In the genomic region with DNA sequence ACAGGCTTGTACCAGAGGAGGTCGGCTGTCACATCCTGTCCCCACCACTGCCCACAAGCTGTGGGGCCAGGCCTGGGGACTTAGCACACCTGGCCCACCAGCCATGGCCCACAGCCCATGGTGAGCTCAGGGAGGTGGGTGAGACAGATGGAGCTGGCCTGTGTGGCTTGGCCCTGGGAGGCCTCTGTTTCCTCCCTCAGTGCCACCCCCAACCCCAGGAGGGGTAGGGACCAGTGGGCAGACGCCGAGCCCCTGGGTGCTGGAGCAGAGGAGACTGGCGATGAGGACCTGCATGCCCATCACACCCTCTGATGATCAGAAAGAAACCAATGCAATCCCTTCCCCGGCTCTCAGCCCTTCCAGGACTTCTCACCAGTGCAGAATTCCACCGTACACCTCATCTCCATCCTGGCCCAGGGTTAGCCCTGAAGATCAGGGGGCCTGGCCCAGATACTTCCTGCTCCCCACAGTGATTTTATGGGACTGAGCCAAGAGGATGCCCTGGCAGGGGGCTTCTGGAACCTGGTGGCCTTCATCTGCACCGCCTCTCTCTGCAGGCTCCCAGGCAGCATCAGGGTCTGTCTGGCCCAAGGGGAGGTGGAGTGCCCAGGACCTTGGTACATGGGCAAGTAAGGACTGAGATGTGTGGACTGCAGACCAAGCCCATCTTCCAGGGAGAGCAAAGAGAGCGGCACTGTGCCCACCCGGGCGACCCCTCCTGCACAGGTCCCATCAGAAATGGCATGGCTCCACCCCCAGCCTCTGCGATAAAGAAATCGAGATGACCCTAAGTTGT, we compare ENCODE assay signal across 21 cellular contexts. TPM values are rescaled to one million over a fixed set of nuclear protein-coding genes. Genes with fewer than 3 reads are reported as not detected.
DNase-seq lines count a peak whose midpoint lies in the region; ATAC-seq and TF ChIP-seq lines count a peak whose summit lies in the region.
"Had no signal": no experiment of that assay in that cellular context is flagged by ENCODE, and none has a peak within 500 bp of the region (broad histone marks: within the 10 kb centered on the region; RNA-seq: fewer than 3 reads in every experiment).

No MANE protein-coding gene starts in this region.

- no peak overlapping the region for H3K4me3 Mint-ChIP-seq in mesothelial cell of epicardium
- H3K4me3 Mint-ChIP-seq: CD8-positive, alpha-beta T cell had no signal

- WGBS in sigmoid colon, 2 donors: 83 to 85% methylated on average over 12 of the region's 12 CpGs

- no peak for TF ChIP-seq CTCF in lower lobe of right lung (IDR thresholded peaks at IDR 0.05)
- no peak for TF ChIP-seq CTCF in sigmoid colon (IDR thresholded peaks at IDR 0.05)
- TF ChIP-seq CTCF in mesothelial cell of epicardium (IDR thresholded peaks at IDR 0.05; ENCODE audit: unreplicated experiment): no peak

- H3K9me3 ChIP-seq in lower lobe of right lung (no peaks in the 10 kb centered on the region), sigmoid colon (peaks cover 0 to 3% (median 1%) of the 10 kb centered on the region in 4 donors)
- H3K9me3 ChIP-seq: gastrocnemius medialis had no signal

- peak; percentile 30 for DNase-seq in H7
- peak; percentile 34 for DNase-seq in lower lobe of right lung
- peak; percentile 65 for DNase-seq in sigmoid colon
- DNase-seq in stimulated activated CD4-positive, alpha-beta T cell treated with anti-CD3 and anti-CD28 coated beads, Interleukin-1b, Interleukin-23, amount 100 ng/mL, for 48 hours: no peak
- DNase-seq in GM03348 (ENCODE audit: low spot score): no peak
- DNase-seq in mesothelial cell of epicardium (ENCODE audit: low spot score in 2 of 2, unreplicated experiment in 2 of 2): no peak
- DNase-seq in HEK293T (ENCODE audit: extremely low spot score): no peak
- DNase-seq: activated CD4-positive, CD25-positive, alpha-beta regulatory T cell treated with anti-CD3 and anti-CD28 coated beads, Interleukin-2, amount 50 U/mL, for 72 hours; DMS79; KBM-7; NCI-H2029; NCI-H446; small intestine; stimulated activated CD4-positive, alpha-beta T cell treated with anti-CD3 and anti-CD28 coated beads, Interleukin-4, amount 100 ng/mL, for 4 hours; substantia nigra had no signal

- no peak overlapping the region for H3K27ac Mint-ChIP-seq in mesothelial cell of epicardium
- H3K27ac Mint-ChIP-seq: CD8-positive, alpha-beta T cell had no signal

- H3K36me3 ChIP-seq in H7 (replicated peaks; ENCODE audit: control insufficient read depth, insufficient read depth, low read length) (no peaks in the 10 kb centered on the region), lower lobe of right lung (no peaks in the 10 kb centered on the region), sigmoid colon (no peaks in the 10 kb centered on the region)
- H3K36me3 ChIP-seq: gastrocnemius medialis had no signal

- CTCF ChIA-PET in HEK293T (lab: Yijun Ruan, JAX): interaction anchor here (0.8 to 1.2 kb wide), 2 partner anchors 10 to 18 kb away, joined by 3 to 4 read pairs; no protein-coding TSS in a partner anchor

- H3K4me1 ChIP-seq in lower lobe of right lung (peaks cover 30% of the 10 kb centered on the region), sigmoid colon (peaks cover 0 to 18% (median 6%) of the 10 kb centered on the region in 4 donors)
- H3K4me1 ChIP-seq: parathyroid adenoma had no signal

- peaks cover 21% of the 10 kb centered on the region for H3K27me3 Mint-ChIP-seq in mesothelial cell of epicardium (ENCODE audit: low read depth)

- peaks cover 27% of the 10 kb centered on the region for H3K4me1 Mint-ChIP-seq in mesothelial cell of epicardium

- POLR2A ChIA-PET in HEK293T (lab: Yijun Ruan, JAX): no interaction called here

- H3K36me3 Mint-ChIP-seq in mesothelial cell of epicardium: peaks cover 7% of the 10 kb centered on the region
- H3K36me3 Mint-ChIP-seq: CD8-positive, alpha-beta T cell had no signal

- H3K27ac ChIP-seq in lower lobe of right lung (peak overlapping the region; percentile 13), sigmoid colon (peak overlapping the region; percentile 30 to 39 (median 38))
- H3K27ac ChIP-seq: dorsolateral prefrontal cortex, gastrocnemius medialis, parathyroid adenoma had no signal

- TF ChIP-seq EP300 in sigmoid colon (IDR thresholded peaks at IDR 0.05): no peak

- H3K9me3 Mint-ChIP-seq in mesothelial cell of epicardium: peaks cover 16% of the 10 kb centered on the region
- H3K9me3 Mint-ChIP-seq: CD8-positive, alpha-beta T cell had no signal

- H3K4me3 ChIP-seq in H7 (ENCODE audit: insufficient read depth, low read depth, low read length): no peak overlapping the region
- H3K4me3 ChIP-seq in lower lobe of right lung: no peak overlapping the region
- no peak overlapping the region for H3K4me3 ChIP-seq in sigmoid colon
- H3K4me3 ChIP-seq: dorsolateral prefrontal cortex, gastrocnemius medialis had no signal

- no peak for TF ChIP-seq POLR2A in sigmoid colon (IDR thresholded peaks at IDR 0.05)

- intact Hi-C loops in lower lobe of right lung (cut with DNase I) (no loop called here), sigmoid colon (cut with DNase I) (no loop called here)

- peak; percentile 12 for ATAC-seq in esophagus mucosa
- no peak for ATAC-seq in lower lobe of right lung
- ATAC-seq: CD8-positive, alpha-beta T cell had no signal

- H3K27me3 ChIP-seq in H7 (ENCODE audit: control insufficient read depth, insufficient read depth, low read length) (no peaks in the 10 kb centered on the region), lower lobe of right lung (ENCODE audit: low read depth) (peaks cover 5% of the 10 kb centered on the region), sigmoid colon (no peaks in the 10 kb centered on the region)

TF ChIP-seq in HEK293T, 16 proteins besides CTCF, POLR2A, EP300 and RAD21:
- TF ChIP-seq BHLHE40 (IDR thresholded peaks at IDR 0.05; ENCODE audit: borderline replicate concordance) (no peak), FOXA1 (IDR thresholded peaks at IDR 0.05) (no peak), SP1 (IDR thresholded peaks at IDR 0.05) (no peak), L3MBTL2 (conservative IDR thresholded peaks at IDR 0.05) (no peak), HDGF (IDR thresholded peaks at IDR 0.05; ENCODE audit: borderline replicate concordance) (no peak), ARNT (IDR thresholded peaks at IDR 0.05) (no peak), LEF1 (IDR thresholded peaks at IDR 0.05; ENCODE audit: borderline replicate concordance) (no peak), SUZ12 (IDR thresholded peaks at IDR 0.05) (no peak), FOXK2 (IDR thresholded peaks at IDR 0.05) (no peak), TARDBP (IDR thresholded peaks at IDR 0.05) (no peak)
- TF ChIP-seq, protein P1, sequence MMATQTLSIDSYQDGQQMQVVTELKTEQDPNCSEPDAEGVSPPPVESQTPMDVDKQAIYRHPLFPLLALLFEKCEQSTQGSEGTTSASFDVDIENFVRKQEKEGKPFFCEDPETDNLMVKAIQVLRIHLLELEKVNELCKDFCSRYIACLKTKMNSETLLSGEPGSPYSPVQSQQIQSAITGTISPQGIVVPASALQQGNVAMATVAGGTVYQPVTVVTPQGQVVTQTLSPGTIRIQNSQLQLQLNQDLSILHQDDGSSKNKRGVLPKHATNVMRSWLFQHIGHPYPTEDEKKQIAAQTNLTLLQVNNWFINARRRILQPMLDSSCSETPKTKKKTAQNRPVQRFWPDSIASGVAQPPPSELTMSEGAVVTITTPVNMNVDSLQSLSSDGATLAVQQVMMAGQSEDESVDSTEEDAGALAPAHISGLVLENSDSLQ (IDR thresholded peaks at IDR 0.05): no peak

RNA-seq across cellular contexts. Expression of gene NKD2, which starts 16.9 kb away (rescaled TPM):
- 4.9 and 5.7 TPM in 2 replicates for total RNA-seq in H7 (2014; rRNA removed; shearing (Covaris generic))
- total RNA-seq in esophagus mucosa: 1.1 TPM
- 24.1 TPM for total RNA-seq in lower lobe of right lung
- 1 to 10 TPM in 3 of 4 donors, under 1 TPM in 1; 0.71 to 4.4 (median 2.0) TPM for total RNA-seq in sigmoid colon
- 1 to 10 TPM in 2 of 3 donors, under 1 TPM in 1; 0.60 to 4.0 (median 1.8) TPM for polyA plus RNA-seq in sigmoid colon
- total RNA-seq in mesothelial cell of epicardium: 52.8 to 65.1 TPM (median 63.4 TPM) in 3 replicates
- total RNA-seq: epithelial cell of proximal tubule, gastrocnemius medialis had no signal

Comparison
In these comparisons a context has a peak if more than half of its experiments do, and no peak if none do; other contexts are left out.
1. DNase-seq: peak in H7 (single experiment), lower lobe of right lung (single experiment) and sigmoid colon (single experiment); none in stimulated activated CD4-positive, alpha-beta T cell treated with anti-CD3 and anti-CD28 coated beads, Interleukin-1b, Interleukin-23, amount 100 ng/mL, for 48 hours (single experiment), GM03348 (single experiment), mesothelial cell of epicardium (0 of 2) and HEK293T (single experiment).